ENCODE assay signal across 1 cellular context in the genomic region with DNA sequence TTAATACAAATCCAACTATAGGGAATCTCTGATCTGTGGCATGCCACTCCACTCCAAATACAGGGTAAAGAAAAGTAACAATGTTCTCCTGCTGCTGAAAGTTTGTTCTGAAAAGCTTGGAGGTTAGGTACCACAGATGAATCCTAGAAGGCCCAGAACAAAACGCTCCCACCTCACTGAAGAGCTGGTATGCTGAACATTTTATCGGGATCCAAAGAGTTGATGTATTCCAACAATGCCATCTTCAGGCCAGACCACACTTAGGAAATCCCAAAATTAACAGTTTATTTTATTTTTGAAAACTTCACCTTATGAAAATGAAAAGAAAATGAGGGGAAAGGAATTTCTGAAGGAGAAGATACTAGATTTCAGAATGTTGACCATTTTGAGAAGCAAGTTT.
TF ChIP-seq lines count a peak whose summit lies in the region.

No MANE protein-coding gene starts in this region.

TF ChIP-seq in WTC11, 78 proteins besides CTCF, POLR2A, EP300 and RAD21 (continued from another document):
- TF ChIP-seq, protein P1, sequence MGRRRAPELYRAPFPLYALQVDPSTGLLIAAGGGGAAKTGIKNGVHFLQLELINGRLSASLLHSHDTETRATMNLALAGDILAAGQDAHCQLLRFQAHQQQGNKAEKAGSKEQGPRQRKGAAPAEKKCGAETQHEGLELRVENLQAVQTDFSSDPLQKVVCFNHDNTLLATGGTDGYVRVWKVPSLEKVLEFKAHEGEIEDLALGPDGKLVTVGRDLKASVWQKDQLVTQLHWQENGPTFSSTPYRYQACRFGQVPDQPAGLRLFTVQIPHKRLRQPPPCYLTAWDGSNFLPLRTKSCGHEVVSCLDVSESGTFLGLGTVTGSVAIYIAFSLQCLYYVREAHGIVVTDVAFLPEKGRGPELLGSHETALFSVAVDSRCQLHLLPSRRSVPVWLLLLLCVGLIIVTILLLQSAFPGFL (CRISPR knock-in tag; IDR thresholded peaks at IDR 0.05; ENCODE audit: borderline replicate concordance): no peak
- TF ChIP-seq AFF4 (CRISPR knock-in tag; IDR thresholded peaks at IDR 0.05; ENCODE audit: borderline replicate concordance): no peak
- no peak for TF ChIP-seq CBFB (CRISPR knock-in tag; IDR thresholded peaks at IDR 0.05; ENCODE audit: low read depth)
- TF ChIP-seq USF1 (CRISPR knock-in tag; IDR thresholded peaks at IDR 0.05): no peak
- TF ChIP-seq FOXP1 (CRISPR knock-in tag; IDR thresholded peaks at IDR 0.05; ENCODE audit: borderline replicate concordance): no peak
- TF ChIP-seq ZNF138 (CRISPR knock-in tag; conservative IDR thresholded peaks at IDR 0.05): no peak
- TF ChIP-seq, protein P2, sequence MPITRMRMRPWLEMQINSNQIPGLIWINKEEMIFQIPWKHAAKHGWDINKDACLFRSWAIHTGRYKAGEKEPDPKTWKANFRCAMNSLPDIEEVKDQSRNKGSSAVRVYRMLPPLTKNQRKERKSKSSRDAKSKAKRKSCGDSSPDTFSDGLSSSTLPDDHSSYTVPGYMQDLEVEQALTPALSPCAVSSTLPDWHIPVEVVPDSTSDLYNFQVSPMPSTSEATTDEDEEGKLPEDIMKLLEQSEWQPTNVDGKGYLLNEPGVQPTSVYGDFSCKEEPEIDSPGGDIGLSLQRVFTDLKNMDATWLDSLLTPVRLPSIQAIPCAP (CRISPR knock-in tag; IDR thresholded peaks at IDR 0.05): no peak
- no peak for TF ChIP-seq SOX15 (CRISPR knock-in tag; IDR thresholded peaks at IDR 0.05)
